ENCODE assay signal across 1 cellular context in genomic region chr1:39194398-39195051, GRCh38.
TF ChIP-seq lines count a peak whose summit lies in the region.

No MANE protein-coding gene starts in this region.

TF ChIP-seq in HCT116, 20 proteins besides CTCF, POLR2A, EP300 and RAD21 (continued from another document):
- TF ChIP-seq, protein P1, sequence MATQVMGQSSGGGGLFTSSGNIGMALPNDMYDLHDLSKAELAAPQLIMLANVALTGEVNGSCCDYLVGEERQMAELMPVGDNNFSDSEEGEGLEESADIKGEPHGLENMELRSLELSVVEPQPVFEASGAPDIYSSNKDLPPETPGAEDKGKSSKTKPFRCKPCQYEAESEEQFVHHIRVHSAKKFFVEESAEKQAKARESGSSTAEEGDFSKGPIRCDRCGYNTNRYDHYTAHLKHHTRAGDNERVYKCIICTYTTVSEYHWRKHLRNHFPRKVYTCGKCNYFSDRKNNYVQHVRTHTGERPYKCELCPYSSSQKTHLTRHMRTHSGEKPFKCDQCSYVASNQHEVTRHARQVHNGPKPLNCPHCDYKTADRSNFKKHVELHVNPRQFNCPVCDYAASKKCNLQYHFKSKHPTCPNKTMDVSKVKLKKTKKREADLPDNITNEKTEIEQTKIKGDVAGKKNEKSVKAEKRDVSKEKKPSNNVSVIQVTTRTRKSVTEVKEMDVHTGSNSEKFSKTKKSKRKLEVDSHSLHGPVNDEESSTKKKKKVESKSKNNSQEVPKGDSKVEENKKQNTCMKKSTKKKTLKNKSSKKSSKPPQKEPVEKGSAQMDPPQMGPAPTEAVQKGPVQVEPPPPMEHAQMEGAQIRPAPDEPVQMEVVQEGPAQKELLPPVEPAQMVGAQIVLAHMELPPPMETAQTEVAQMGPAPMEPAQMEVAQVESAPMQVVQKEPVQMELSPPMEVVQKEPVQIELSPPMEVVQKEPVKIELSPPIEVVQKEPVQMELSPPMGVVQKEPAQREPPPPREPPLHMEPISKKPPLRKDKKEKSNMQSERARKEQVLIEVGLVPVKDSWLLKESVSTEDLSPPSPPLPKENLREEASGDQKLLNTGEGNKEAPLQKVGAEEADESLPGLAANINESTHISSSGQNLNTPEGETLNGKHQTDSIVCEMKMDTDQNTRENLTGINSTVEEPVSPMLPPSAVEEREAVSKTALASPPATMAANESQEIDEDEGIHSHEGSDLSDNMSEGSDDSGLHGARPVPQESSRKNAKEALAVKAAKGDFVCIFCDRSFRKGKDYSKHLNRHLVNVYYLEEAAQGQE (IDR thresholded peaks at IDR 0.05; ENCODE audit: low read depth): no peak
- TF ChIP-seq ZFX (IDR thresholded peaks at IDR 0.05) (no peak), FOSL1 (IDR thresholded peaks at IDR 0.05; ENCODE audit: low read depth) (no peak), ATF3 (IDR thresholded peaks at IDR 0.05) (no peak), EGR1 (IDR thresholded peaks at IDR 0.05; ENCODE audit: low read depth) (no peak), SRF (IDR thresholded peaks at IDR 0.05; ENCODE audit: low read depth) (no peak), YY1 (IDR thresholded peaks at IDR 0.05; ENCODE audit: extremely low read depth, insufficient replicate concordance, low read depth, low read length) (no peak), JUND (IDR thresholded peaks at IDR 0.05) (no peak), SP1 (IDR thresholded peaks at IDR 0.05; ENCODE audit: low read depth) (no peak)
